Comparison of ENCODE assay signal across 1 cellular context in genomic region chr5:14723648-14724231, GRCh38.
TF ChIP-seq lines count a peak whose summit lies in the region.

No MANE protein-coding gene starts in this region.

TF ChIP-seq in HepG2, 621 proteins besides CTCF, POLR2A, EP300 and RAD21:
- TF ChIP-seq ZNF224 (CRISPR knock-in tag; IDR thresholded peaks at IDR 0.05) (no peak), ZSCAN5A (CRISPR knock-in tag; IDR thresholded peaks at IDR 0.05; ENCODE audit: borderline replicate concordance) (no peak), SAFB2 (CRISPR knock-in tag; IDR thresholded peaks at IDR 0.05; ENCODE audit: borderline replicate concordance, low read depth) (no peak), ZNF644 (CRISPR knock-in tag; IDR thresholded peaks at IDR 0.05; ENCODE audit: low read depth) (no peak), CREM (IDR thresholded peaks at IDR 0.05) (no peak), CREM (CRISPR knock-in tag; IDR thresholded peaks at IDR 0.05) (no peak), HNRNPUL1 (IDR thresholded peaks at IDR 0.05; ENCODE audit: low read depth, low read length) (no peak), ZNF367 (CRISPR knock-in tag; IDR thresholded peaks at IDR 0.05; ENCODE audit: borderline replicate concordance) (no peak), ZNF670 (CRISPR knock-in tag; IDR thresholded peaks at IDR 0.05; ENCODE audit: borderline replicate concordance) (no peak), FOSL2 (CRISPR knock-in tag; IDR thresholded peaks at IDR 0.05) (no peak), AKNA (CRISPR knock-in tag; IDR thresholded peaks at IDR 0.05; ENCODE audit: borderline replicate concordance) (no peak), JUN (CRISPR knock-in tag; IDR thresholded peaks at IDR 0.05) (no peak), ZBTB7B (CRISPR knock-in tag; IDR thresholded peaks at IDR 0.05) (no peak), ZNF550 (CRISPR knock-in tag; IDR thresholded peaks at IDR 0.05; ENCODE audit: borderline replicate concordance) (no peak), ZZZ3 (CRISPR knock-in tag; IDR thresholded peaks at IDR 0.05; ENCODE audit: borderline replicate concordance) (no peak), ZBTB49 (CRISPR knock-in tag; IDR thresholded peaks at IDR 0.05; ENCODE audit: borderline replicate concordance) (no peak), CREBL2 (CRISPR knock-in tag; IDR thresholded peaks at IDR 0.05; ENCODE audit: borderline replicate concordance) (no peak), PRDM15 (CRISPR knock-in tag; IDR thresholded peaks at IDR 0.05) (no peak)
